ENCODE assay signal across 20 cellular contexts in the genomic region with DNA sequence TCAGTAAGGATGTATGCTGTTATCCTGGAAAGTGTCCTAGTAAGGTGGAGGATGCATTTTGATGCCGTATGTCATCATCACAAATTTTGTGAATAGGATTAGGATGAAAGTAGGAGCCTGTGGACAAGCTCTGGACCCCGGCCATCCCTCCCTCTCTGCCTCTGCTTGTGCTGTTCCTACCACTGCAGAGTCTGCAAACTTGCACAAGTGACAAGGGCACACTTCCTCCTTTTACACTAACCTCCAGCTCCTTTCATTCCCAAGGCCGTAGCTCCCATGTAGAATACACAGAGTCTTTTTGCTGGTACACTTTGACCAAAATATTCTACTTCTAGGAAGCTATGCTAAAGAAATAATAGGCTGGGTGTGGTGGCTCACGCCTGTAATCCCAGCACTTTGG. TPM values are rescaled to one million over a fixed set of nuclear protein-coding genes. Genes with fewer than 3 reads are reported as not detected.
"Had no signal": no experiment of that assay in that cellular context is flagged by ENCODE, and none has a peak within 500 bp of the region (broad histone marks: within the 10 kb centered on the region; RNA-seq: fewer than 3 reads in every experiment).

No MANE protein-coding gene starts in this region.

- ATAC-seq: activated CD8-positive, alpha-beta T cell treated with anti-CD3 and anti-CD28 coated beads for 36 hours; activated naive CD8-positive, alpha-beta T cell treated with anti-CD3 and anti-CD28 coated beads, Interleukin-2, amount 50 U/mL, for 24 hours; naive thymus-derived CD4-positive, alpha-beta T cell; stimulated activated memory B cell treated with anti-CD40 and anti-IgM and Interleukin-4, amounts not matched to agents 10 μg/mL and 1 μg/mL and 100 μg/mL, for 72 hours had no signal

- H3K9me3 Mint-ChIP-seq: activated CD4-positive, alpha-beta T cell treated with anti-CD3 and anti-CD28 coated beads, Interleukin-2, amount 10 ng/mL, durations not matched to agents 24 days and 14 days; activated CD8-positive, alpha-beta T cell treated with anti-CD3 and anti-CD28 coated beads for 36 hours; activated naive CD4-positive, alpha-beta T cell treated with anti-CD3 and anti-CD28 coated beads for 36 hours; activated naive CD8-positive, alpha-beta T cell treated with anti-CD3 and anti-CD28 coated beads, Interleukin-2, amount 50 U/mL, for 24 hours; activated T-helper 2 cell treated with anti-CD3 and anti-CD28 coated beads, Interferon-gamma antibody, Interleukin-2, Interleukin-4, amounts not matched to agents 10 μg/mL and 5 μg/mL and 100 μg/mL, durations not matched to agents 14 hours and 24 hours and 36 hours; central memory CD8-positive, alpha-beta T cell; naive thymus-derived CD4-positive, alpha-beta T cell; stimulated activated memory B cell treated with anti-CD40 and anti-IgM and Interleukin-4, amounts not matched to agents 10 μg/mL and 1 μg/mL and 100 μg/mL, for 72 hours had no signal

- H3K27me3 Mint-ChIP-seq: central memory CD8-positive, alpha-beta T cell; stimulated activated memory B cell treated with anti-CD40 and anti-IgM and Interleukin-4, amounts not matched to agents 10 μg/mL and 1 μg/mL and 100 μg/mL, for 72 hours had no signal

- H3K9me3 ChIP-seq: ovary, spleen had no signal

- H3K27ac ChIP-seq: brain microvascular endothelial cell, coronary artery, ovary had no signal

- H3K4me3 Mint-ChIP-seq: activated CD4-positive, alpha-beta T cell treated with anti-CD3 and anti-CD28 coated beads, Interleukin-2, amount 10 ng/mL, durations not matched to agents 24 days and 14 days; activated CD8-positive, alpha-beta T cell treated with anti-CD3 and anti-CD28 coated beads for 36 hours; activated naive CD4-positive, alpha-beta T cell treated with anti-CD3 and anti-CD28 coated beads for 36 hours; activated naive CD8-positive, alpha-beta T cell treated with anti-CD3 and anti-CD28 coated beads, Interleukin-2, amount 50 U/mL, for 24 hours; central memory CD8-positive, alpha-beta T cell; naive thymus-derived CD4-positive, alpha-beta T cell; stimulated activated memory B cell treated with anti-CD40 and anti-IgM and Interleukin-4, amounts not matched to agents 10 μg/mL and 1 μg/mL and 100 μg/mL, for 72 hours had no signal

- H3K4me1 Mint-ChIP-seq: activated CD4-positive, alpha-beta T cell treated with anti-CD3 and anti-CD28 coated beads, Interleukin-2, amount 10 ng/mL, durations not matched to agents 24 days and 14 days; activated naive CD8-positive, alpha-beta T cell treated with anti-CD3 and anti-CD28 coated beads, Interleukin-2, amount 50 U/mL, for 24 hours; central memory CD8-positive, alpha-beta T cell; naive thymus-derived CD4-positive, alpha-beta T cell; stimulated activated memory B cell treated with anti-CD40 and anti-IgM and Interleukin-4, amounts not matched to agents 10 μg/mL and 1 μg/mL and 100 μg/mL, for 72 hours had no signal

- H3K27ac Mint-ChIP-seq: activated CD4-positive, alpha-beta T cell treated with anti-CD3 and anti-CD28 coated beads, Interleukin-2, amount 10 ng/mL, durations not matched to agents 24 days and 14 days; activated CD8-positive, alpha-beta T cell treated with anti-CD3 and anti-CD28 coated beads for 36 hours; activated naive CD4-positive, alpha-beta T cell treated with anti-CD3 and anti-CD28 coated beads for 36 hours; activated naive CD8-positive, alpha-beta T cell treated with anti-CD3 and anti-CD28 coated beads, Interleukin-2, amount 50 U/mL, for 24 hours; activated T-helper 2 cell treated with anti-CD3 and anti-CD28 coated beads, Interferon-gamma antibody, Interleukin-2, Interleukin-4, amounts not matched to agents 10 μg/mL and 5 μg/mL and 100 μg/mL, durations not matched to agents 14 hours and 24 hours and 36 hours; naive thymus-derived CD4-positive, alpha-beta T cell; stimulated activated memory B cell treated with anti-CD40 and anti-IgM and Interleukin-4, amounts not matched to agents 10 μg/mL and 1 μg/mL and 100 μg/mL, for 72 hours had no signal

- DNase-seq: activated CD4-positive, alpha-beta T cell treated with anti-CD3 and anti-CD28 coated beads, Interleukin-2, amount 10 ng/mL, durations not matched to agents 24 days and 14 days; activated CD8-positive, alpha-beta T cell treated with anti-CD3 and anti-CD28 coated beads for 36 hours; activated naive CD4-positive, alpha-beta T cell treated with anti-CD3 and anti-CD28 coated beads for 36 hours; activated naive CD8-positive, alpha-beta T cell treated with anti-CD3 and anti-CD28 coated beads, Interleukin-2, amount 50 U/mL, for 24 hours; activated T-cell treated with anti-CD3 and anti-CD28 coated beads, Interleukin-2, amount 50 U/mL, for 1 hour; brain microvascular endothelial cell; erythroblast; foreskin melanocyte; kidney; mesenchymal stem cell; naive thymus-derived CD4-positive, alpha-beta T cell; ovary; spleen; stimulated activated CD4-positive, alpha-beta T cell treated with anti-CD3 and anti-CD28 coated beads, Interleukin-4, amount 100 ng/mL, for 4 hours; T-helper 1 cell; T-helper 9 cell had no signal

- H3K4me3 ChIP-seq: coronary artery, ovary, spleen had no signal

- H3K36me3 ChIP-seq: brain microvascular endothelial cell, ovary, spleen had no signal

- H3K27me3 ChIP-seq: brain microvascular endothelial cell, ovary, spleen had no signal

RNA-seq across cellular contexts. Expression of a gene that starts 13.3 kb away (rescaled TPM):
- total RNA-seq: activated CD4-positive, alpha-beta T cell treated with anti-CD3 and anti-CD28 coated beads, Interleukin-2, amount 10 ng/mL, durations not matched to agents 24 days and 14 days had no signal
